26 cellular contexts compared by ENCODE assay signal in genomic region chr6:155215906-155216305, GRCh38. TPM values are rescaled to one million over a fixed set of nuclear protein-coding genes. Genes with fewer than 3 reads are reported as not detected.
DNase-seq lines count a peak whose midpoint lies in the region; ATAC-seq and TF ChIP-seq lines count a peak whose summit lies in the region.
"Had no signal": no experiment of that assay in that cellular context is flagged by ENCODE, and none has a peak within 500 bp of the region (broad histone marks: within the 10 kb centered on the region; RNA-seq: fewer than 3 reads in every experiment).

No MANE protein-coding gene starts in this region.

- H3K36me3 Mint-ChIP-seq in activated CD4-positive, alpha-beta T cell treated with anti-CD3 and anti-CD28 coated beads for 36 hours (ENCODE audit: low read depth), result peaks cover 8% of the 10 kb centered on the region
- H3K36me3 Mint-ChIP-seq: CD4-positive, CD25-positive, alpha-beta regulatory T cell had no signal

- TF ChIP-seq POLR2A in esophagus muscularis mucosa (IDR thresholded peaks at IDR 0.05; ENCODE audit: low read depth), result no peak
- TF ChIP-seq POLR2A in thyroid gland (IDR thresholded peaks at IDR 0.05), result no peak

- H3K4me3 Mint-ChIP-seq in activated CD4-positive, alpha-beta T cell treated with anti-CD3 and anti-CD28 coated beads for 36 hours, result no peak overlapping the region

- no peaks in the 10 kb centered on the region for H3K9me3 ChIP-seq in esophagus muscularis mucosa
- no peaks in the 10 kb centered on the region for H3K9me3 ChIP-seq in thyroid gland

- no peak overlapping the region for H3K27ac Mint-ChIP-seq in activated CD4-positive, alpha-beta T cell treated with anti-CD3 and anti-CD28 coated beads for 36 hours
- H3K27ac Mint-ChIP-seq: CD4-positive, CD25-positive, alpha-beta regulatory T cell had no signal

- H3K4me1 ChIP-seq in esophagus muscularis mucosa (peaks cover 0 to 15% (median 8%) of the 10 kb centered on the region in 4 donors), thyroid gland (peaks cover 51 to 66% of the 10 kb centered on the region in 2 donors)

- peaks cover 5% of the 10 kb centered on the region for H3K4me1 Mint-ChIP-seq in activated CD4-positive, alpha-beta T cell treated with anti-CD3 and anti-CD28 coated beads for 36 hours

- no peak for TF ChIP-seq EP300 in esophagus muscularis mucosa (IDR thresholded peaks at IDR 0.05)

- 90% methylated on average over 4 of the region's 4 CpGs for WGBS in esophagus muscularis mucosa
- WGBS in thyroid gland, 2 donors, result 86 to 95% methylated on average over 4 of the region's 4 CpGs

- no peaks in the 10 kb centered on the region for H3K36me3 ChIP-seq in esophagus muscularis mucosa
- H3K36me3 ChIP-seq in thyroid gland, result no peaks in the 10 kb centered on the region

- no peak overlapping the region for H3K4me3 ChIP-seq in esophagus muscularis mucosa
- no peak overlapping the region for H3K4me3 ChIP-seq in thyroid gland (replicated peaks in 1 of 3)
- H3K4me3 ChIP-seq: SJCRH30 had no signal

- POLR2A ChIA-PET in activated CD4-positive, alpha-beta T cell treated with anti-CD3 and anti-CD28 coated beads for 36 hours (lab: Charles Lee), result no interaction called here

- CTCF ChIA-PET in activated CD4-positive, alpha-beta T cell treated with anti-CD3 and anti-CD28 coated beads for 36 hours (lab: Charles Lee), result no interaction called here

- ATAC-seq in activated CD4-positive, alpha-beta T cell treated with anti-CD3 and anti-CD28 coated beads for 36 hours, result peak; percentile 36
- ATAC-seq in Right ventricle myocardium superior (ENCODE audit: poor library complexity), result no peak
- ATAC-seq: SK-N-SH treated with all-trans-retinoic acid at 6 μM for 48 hours had no signal

- no peak for DNase-seq in activated CD4-positive, alpha-beta T cell treated with anti-CD3 and anti-CD28 coated beads for 36 hours
- no peak for DNase-seq in activated CD4-positive, alpha-beta T cell treated with anti-CD3 and anti-CD28 coated beads, Interleukin-2, amount 50 U/mL, for 48 hours
- DNase-seq in NCI-H2227 (lab: John Stamatoyannopoulos, UW; ENCODE audit: unreplicated experiment) (peak; percentile 49), esophagus muscularis mucosa (ENCODE audit: extremely low spot score) (no peak), thyroid gland (no peak), NOMO-1 treated with dmso at 0.1 percent for 144 hours (lab: John Stamatoyannopoulos, UW; ENCODE audit: unreplicated experiment) (no peak), Right ventricle myocardium superior (no peak)
- DNase-seq: 8988T; ACHN; CD4-positive, CD25-positive, alpha-beta regulatory T cell; DMS53; Karpas-422; MV-4-11; NCI-H1105; NCI-H1436 treated with DMSO at 0.1 percent for 48 hours; NCI-H187 treated with DMSO at 0.1 percent for 48 hours; NCI-H226; NCI-H510A; OCI-M1; SJCRH30 had no signal

- H3K27me3 Mint-ChIP-seq in activated CD4-positive, alpha-beta T cell treated with anti-CD3 and anti-CD28 coated beads for 36 hours, result peaks cover 5% of the 10 kb centered on the region

- TF ChIP-seq CTCF in esophagus muscularis mucosa (IDR thresholded peaks at IDR 0.05) (no peak), thyroid gland (IDR thresholded peaks at IDR 0.05) (no peak)

- no peaks in the 10 kb centered on the region for H3K9me3 Mint-ChIP-seq in activated CD4-positive, alpha-beta T cell treated with anti-CD3 and anti-CD28 coated beads for 36 hours (ENCODE audit: low read depth)

- peak overlapping the region in 3 of 4 donors; percentile 48 to 68 (median 57) for H3K27ac ChIP-seq in esophagus muscularis mucosa (replicated peaks in 1 of 4)
- peak overlapping the region; percentile 65 to 90 (median 89) for H3K27ac ChIP-seq in thyroid gland
- H3K27ac ChIP-seq: SJCRH30 had no signal

- intact Hi-C loops in activated CD4-positive, alpha-beta T cell treated with anti-CD3 and anti-CD28 coated beads for 36 hours (cut with DNase I, micrococcal nuclease), result no loop called here
- intact Hi-C loops in esophagus muscularis mucosa (cut with DNase I), result no loop called here
- intact Hi-C loops in thyroid gland (cut with DNase I), result no loop called here
- intact Hi-C loops in Right ventricle myocardium superior (cut with DNase I), result no loop called here

- no peaks in the 10 kb centered on the region for H3K27me3 ChIP-seq in esophagus muscularis mucosa
- no peaks in the 10 kb centered on the region for H3K27me3 ChIP-seq in thyroid gland
- H3K27me3 ChIP-seq: SJCRH30 had no signal

RNA-seq across cellular contexts. Expression of gene CLDN20, which starts 47.9 kb away (rescaled TPM):
- total RNA-seq in activated CD4-positive, alpha-beta T cell treated with anti-CD3 and anti-CD28 coated beads for 36 hours, result not detected
- total RNA-seq in esophagus muscularis mucosa (not detected), thyroid gland (not detected), Right ventricle myocardium superior (not detected)
- total RNA-seq: CD4-positive, CD25-positive, alpha-beta regulatory T cell; Daoy; G401; H4; HepG2; HT1080; SJCRH30 had no signal
